In the genomic region with DNA sequence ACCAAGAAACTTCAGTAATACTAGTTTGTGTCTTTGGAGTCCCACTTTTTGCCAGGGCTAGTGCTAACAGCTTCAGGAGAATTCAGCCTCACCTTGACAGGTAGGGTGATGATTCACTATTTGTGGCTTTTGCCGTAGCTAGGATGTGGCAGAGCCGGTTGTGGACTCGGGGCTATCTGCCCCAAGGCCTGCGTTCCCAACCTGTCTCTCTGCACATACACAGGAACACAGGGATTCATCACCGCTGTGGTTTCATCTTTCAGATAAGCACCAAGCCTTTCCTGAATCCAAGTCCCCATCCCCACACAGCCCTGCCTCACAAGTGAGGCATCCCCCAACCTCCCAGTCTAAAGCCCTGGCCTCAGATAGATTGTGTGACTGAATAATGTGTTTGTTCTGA, we compare ENCODE assay signal across 18 cellular contexts. TPM values are rescaled to one million over a fixed set of nuclear protein-coding genes. Genes with fewer than 3 reads are reported as not detected.
A peak's percentile ranks its signal among the peaks of the same experiment; 100 is the strongest.
DNase-seq lines count a peak whose midpoint lies in the region; ATAC-seq and TF ChIP-seq lines count a peak whose summit lies in the region.
"Had no signal": no experiment of that assay in that cellular context is flagged by ENCODE, and none has a peak within 500 bp of the region (broad histone marks: within the 10 kb centered on the region; RNA-seq: fewer than 3 reads in every experiment).

No MANE protein-coding gene starts in this region.

- peaks cover 4% of the 10 kb centered on the region for H3K9me3 Mint-ChIP-seq in neural progenitor cell
- H3K9me3 Mint-ChIP-seq: neural crest cell had no signal

- no peaks in the 10 kb centered on the region for H3K79me2 ChIP-seq in neural progenitor cell (ENCODE audit: low read depth)

- peaks cover 13% of the 10 kb centered on the region for H3F3A ChIP-seq in neural progenitor cell (ENCODE audit: low read depth)

- H3K9me3 ChIP-seq in neural progenitor cell (ENCODE audit: low read depth) (no peaks in the 10 kb centered on the region), right cardiac atrium (ENCODE audit: control insufficient read depth, low read length) (no peaks in the 10 kb centered on the region)
- H3K9me3 ChIP-seq: heart right ventricle, left ventricle myocardium inferior, SJCRH30 had no signal

- no peaks in the 10 kb centered on the region for H3K36me3 ChIP-seq in neural progenitor cell
- H3K36me3 ChIP-seq: heart right ventricle, left ventricle myocardium inferior, SJCRH30 had no signal

- no peak overlapping the region for H2AFZ ChIP-seq in neural progenitor cell (replicated peaks)

- no peak overlapping the region for H3K27ac Mint-ChIP-seq in neural progenitor cell
- H3K27ac Mint-ChIP-seq: CD4-positive, CD25-positive, alpha-beta regulatory T cell had no signal

- peaks cover 4% of the 10 kb centered on the region for H3K4me1 Mint-ChIP-seq in neural progenitor cell

- no peak overlapping the region for H3K4me3 ChIP-seq in epithelial cell of esophagus (ENCODE audit: low read length)
- H3K4me3 ChIP-seq in neural progenitor cell = no peak overlapping the region
- no peak overlapping the region for H3K4me3 ChIP-seq in right cardiac atrium (ENCODE audit: low read length)
- H3K4me3 ChIP-seq: SJCRH30 had no signal

- H3K4me2 ChIP-seq in neural progenitor cell = no peak overlapping the region

- no peaks in the 10 kb centered on the region for H3K36me3 Mint-ChIP-seq in neural progenitor cell
- H3K36me3 Mint-ChIP-seq: CD4-positive, CD25-positive, alpha-beta regulatory T cell had no signal

- peaks cover 16% of the 10 kb centered on the region for H3K4me1 ChIP-seq in neural progenitor cell
- peaks cover 5% of the 10 kb centered on the region for H3K4me1 ChIP-seq in right cardiac atrium (ENCODE audit: control insufficient read depth, insufficient read depth, low read length)

- peaks cover 91% of the 10 kb centered on the region for H3K27me3 Mint-ChIP-seq in neural progenitor cell (ENCODE audit: insufficient read depth, low read depth)

- WGBS in right cardiac atrium = 61% methylated on average over 5 of the region's 5 CpGs

- intact Hi-C loops in right cardiac atrium (cut with DNase I) = no loop called here

- DNase-seq in SIG-M5 treated with dmso at 0.1 percent for 504 hours (lab: John Stamatoyannopoulos, UW; ENCODE audit: unreplicated experiment) (peak; percentile 42), SIG-M5 (lab: John Stamatoyannopoulos, UW) (no peak), epithelial cell of esophagus (ENCODE audit: low read depth) (peak; percentile 98), neural progenitor cell (ENCODE audit: low spot score) (peak; percentile 23), foreskin melanocyte (no peak), right cardiac atrium (no peak), NCI-H1105 (lab: John Stamatoyannopoulos, UW) (no peak)
- DNase-seq: 8988T; activated naive CD4-positive, alpha-beta T cell treated with Interleukin-2 at 50 U/mL for 16 hours; CD4-positive, CD25-positive, alpha-beta regulatory T cell; erythroblast; heart right ventricle; left ventricle myocardium inferior; NCI-H2171; SJCRH30; stimulated activated CD8-positive, alpha-beta memory T cell treated with anti-CD3 and anti-CD28 coated beads, Interleukin-4, amount 100 ng/mL, for 48 hours had no signal

- H3K9ac ChIP-seq in neural progenitor cell = no peak overlapping the region

- no peak overlapping the region for H3K4me3 Mint-ChIP-seq in neural progenitor cell
- H3K4me3 Mint-ChIP-seq: neural crest cell had no signal

- ATAC-seq in right cardiac atrium = no peak

- TF ChIP-seq CTCF in VCaP (conservative IDR thresholded peaks at IDR 0.05) = no peak
- no peak for TF ChIP-seq CTCF in epithelial cell of esophagus (IDR thresholded peaks at IDR 0.05; ENCODE audit: insufficient read depth, low read depth, low read length, missing control alignments)
- no peak for TF ChIP-seq CTCF in neural progenitor cell (IDR thresholded peaks at IDR 0.05)

- peak overlapping the region; percentile 82 for H3K27ac ChIP-seq in VCaP
- H3K27ac ChIP-seq in neural progenitor cell = no peak overlapping the region
- H3K27ac ChIP-seq in right cardiac atrium (ENCODE audit: low read length) = no peak overlapping the region
- H3K27ac ChIP-seq: heart right ventricle, left ventricle myocardium inferior, SJCRH30 had no signal

- peaks cover 100% of the 10 kb centered on the region for H3K27me3 ChIP-seq in neural progenitor cell
- no peaks in the 10 kb centered on the region for H3K27me3 ChIP-seq in right cardiac atrium (ENCODE audit: control insufficient read depth, insufficient read depth)
- H3K27me3 ChIP-seq: SJCRH30 had no signal

- H4K20me1 ChIP-seq in neural progenitor cell (ENCODE audit: low read depth) = peaks cover 23% of the 10 kb centered on the region

RNA-seq across cellular contexts. Expression of a gene that starts 45.2 kb away (rescaled TPM):
- total RNA-seq in neural progenitor cell (ENCODE audit: low replicate concordance) = 25.2 and 43.5 TPM in 2 replicates
- total RNA-seq in right cardiac atrium = 10 to 100 TPM; 28.5 to 34.8 (median 33.7) TPM
- 26.0 TPM for polyA plus RNA-seq in right cardiac atrium

Comparison
In these comparisons a context has a peak if more than half of its experiments do, and no peak if none do; other contexts are left out.
1. DNase-seq: peak in SIG-M5 treated with dmso at 0.1 percent for 504 hours (single experiment), epithelial cell of esophagus (single experiment) and neural progenitor cell (single experiment); none in SIG-M5 (single experiment), foreskin melanocyte (single experiment), right cardiac atrium (0 of 3) and NCI-H1105 (single experiment).